ENCODE assay signal across 18 cellular contexts in genomic region chr11:61472282-61472681, GRCh38. TPM values are rescaled to one million over a fixed set of nuclear protein-coding genes. Genes with fewer than 3 reads are reported as not detected.
A peak's percentile ranks its signal among the peaks of the same experiment; 100 is the strongest.
DNase-seq lines count a peak whose midpoint lies in the region; ATAC-seq and TF ChIP-seq lines count a peak whose summit lies in the region.
"Had no signal": no experiment of that assay in that cellular context is flagged by ENCODE, and none has a peak within 500 bp of the region (broad histone marks: within the 10 kb centered on the region; RNA-seq: fewer than 3 reads in every experiment).

No MANE protein-coding gene starts in this region.

- H3K4me1 ChIP-seq in GM23248 (ENCODE audit: insufficient read depth) (peaks cover 35% of the 10 kb centered on the region), right cardiac atrium (ENCODE audit: control insufficient read depth, insufficient read depth, low read length) (no peaks in the 10 kb centered on the region), skeletal muscle tissue (ENCODE audit: control insufficient read depth in 3 of 3, insufficient read depth in 3 of 3, low read length in 3 of 3) (peaks cover 17 to 31% (median 18%) of the 10 kb centered on the region in 3 donors)

- DNase-seq in GM23248, result peak; percentile 71
- peak; percentile 88 to 93 (median 89) for DNase-seq in right cardiac atrium
- DNase-seq in NCI-H82 treated with DMSO at 0.1 percent for 48 hours (lab: John Stamatoyannopoulos, UW; ENCODE audit: unreplicated experiment), result no peak
- DNase-seq in activated effector memory CD4-positive, alpha-beta T cell treated with Interleukin-2 at 50 U/mL for 16 hours, result no peak
- DNase-seq in stimulated activated CD4-positive, alpha-beta T cell treated with anti-CD3 and anti-CD28 coated beads, Interleukin-4, amount 100 ng/mL, for 24 hours, result no peak
- DNase-seq: activated CD4-positive, alpha-beta memory T cell treated with anti-CD3 and anti-CD28 coated beads, Interleukin-2, amount 10 ng/mL, durations not matched to agents 7 days and 5 days; activated naive CD4-positive, alpha-beta T cell treated with anti-CD3 and anti-CD28 coated beads, Interleukin-2, amount 10 ng/mL, durations not matched to agents 7 days and 5 days; DMS153; glutamatergic neuron; mammary epithelial cell; NCI-H1092 treated with DMSO at 0.1 percent for 48 hours; T-helper 2 cell had no signal

- in situ Hi-C loops in GM23248 (cut with MboI), result loop anchor here (10.0 kb wide), 1 partner anchor 163 kb away; no protein-coding TSS in a partner anchor

- H3K9me2 ChIP-seq in GM23248 (ENCODE audit: insufficient read depth), result no peaks in the 10 kb centered on the region

- H3K27ac ChIP-seq in GM23248 (peak overlapping the region; percentile 96), right cardiac atrium (ENCODE audit: low read length) (peak overlapping the region; percentile 94), skeletal muscle tissue (ENCODE audit: low read depth, low read length) (peak overlapping the region; percentile 62)

- no peaks in the 10 kb centered on the region for H3K79me2 ChIP-seq in GM23248 (ENCODE audit: insufficient read depth)

- H3K9me3 ChIP-seq in GM23248 (ENCODE audit: low read depth) (no peaks in the 10 kb centered on the region), right cardiac atrium (ENCODE audit: control insufficient read depth, low read length) (no peaks in the 10 kb centered on the region), skeletal muscle tissue (ENCODE audit: control insufficient read depth in 3 of 3, low read length in 3 of 3) (no peaks in the 10 kb centered on the region)

- H3K36me3 ChIP-seq in GM23248 (ENCODE audit: low read depth) (no peaks in the 10 kb centered on the region), skeletal muscle tissue (ENCODE audit: control insufficient read depth in 3 of 3, insufficient read depth in 3 of 3, low read length in 3 of 3) (peaks cover 0 to 9% (median 4%) of the 10 kb centered on the region in 3 donors)

- WGBS in GM23248 (ENCODE audit: low coverage in 1 of 2, low lambda C conversion rate in 2 of 2, missing lambda C conversion rate in 2 of 2), 2 experiments, result 10 to 36% methylated on average over 5 of the region's 5 CpGs
- WGBS in right cardiac atrium, result 47% methylated on average over 5 of the region's 5 CpGs

- ATAC-seq in right cardiac atrium, result peak; percentile 82 to 83
- ATAC-seq in GM19467 (IDR thresholded peaks at IDR 0.05; ENCODE audit: unreplicated experiment), result no peak
- ATAC-seq: Panc1 had no signal

- peaks cover 0 to 3% (median 0%) of the 10 kb centered on the region in 5 experiments for H3K9me3 Mint-ChIP-seq in brain
- H3K9me3 Mint-ChIP-seq: activated CD4-positive, alpha-beta memory T cell treated with anti-CD3 and anti-CD28 coated beads, Interleukin-2, amount 10 ng/mL, durations not matched to agents 7 days and 5 days; activated naive CD4-positive, alpha-beta T cell treated with anti-CD3 and anti-CD28 coated beads, Interleukin-2, amount 10 ng/mL, durations not matched to agents 7 days and 5 days had no signal

- no peaks in the 10 kb centered on the region for H3K27me3 Mint-ChIP-seq in brain
- H3K27me3 Mint-ChIP-seq: activated CD4-positive, alpha-beta memory T cell treated with anti-CD3 and anti-CD28 coated beads, Interleukin-2, amount 10 ng/mL, durations not matched to agents 7 days and 5 days; activated naive CD4-positive, alpha-beta T cell treated with anti-CD3 and anti-CD28 coated beads, Interleukin-2, amount 10 ng/mL, durations not matched to agents 7 days and 5 days had no signal

- no peak for TF ChIP-seq CTCF in brain (conservative IDR thresholded peaks at IDR 0.05)

- peak overlapping the region in 4 of 5 experiments; percentile 91 to 99 (median 96) for H3K27ac Mint-ChIP-seq in brain
- H3K27ac Mint-ChIP-seq: activated CD4-positive, alpha-beta memory T cell treated with anti-CD3 and anti-CD28 coated beads, Interleukin-2, amount 10 ng/mL, durations not matched to agents 7 days and 5 days; activated naive CD4-positive, alpha-beta T cell treated with anti-CD3 and anti-CD28 coated beads, Interleukin-2, amount 10 ng/mL, durations not matched to agents 7 days and 5 days had no signal

- H3K9ac ChIP-seq in GM23248 (peak overlapping the region; percentile 82), skeletal muscle tissue (ENCODE audit: low read depth in 1 of 3, low read length in 3 of 3) (peak overlapping the region; percentile 17 to 48 (median 48))

- no peak overlapping the region for H3K4me3 Mint-ChIP-seq in brain
- H3K4me3 Mint-ChIP-seq: activated CD4-positive, alpha-beta memory T cell treated with anti-CD3 and anti-CD28 coated beads, Interleukin-2, amount 10 ng/mL, durations not matched to agents 7 days and 5 days; activated naive CD4-positive, alpha-beta T cell treated with anti-CD3 and anti-CD28 coated beads, Interleukin-2, amount 10 ng/mL, durations not matched to agents 7 days and 5 days had no signal

- intact Hi-C loops in right cardiac atrium (cut with DNase I), result loop anchor here in 1 of 4 donors (10.0 kb wide), 1 partner anchor 153 kb away; no protein-coding TSS in a partner anchor

- H3K4me2 ChIP-seq in GM23248 (ENCODE audit: unreplicated experiment), result peak overlapping the region; percentile 62

- H3F3A ChIP-seq in GM23248 (ENCODE audit: insufficient read depth), result peaks cover 26% of the 10 kb centered on the region

- H3K4me3 ChIP-seq in GM23248 (no peak overlapping the region), right cardiac atrium (ENCODE audit: low read length) (no peak overlapping the region), skeletal muscle tissue (ENCODE audit: low read length in 3 of 3) (peak overlapping the region in 1 of 3 donors; percentile 48)

- peaks cover 43% of the 10 kb centered on the region for H3K36me3 Mint-ChIP-seq in brain

- H3K27me3 ChIP-seq in GM23248 (replicated peaks; ENCODE audit: insufficient read depth), result no peaks in the 10 kb centered on the region
- no peaks in the 10 kb centered on the region for H3K27me3 ChIP-seq in right cardiac atrium (ENCODE audit: control insufficient read depth, insufficient read depth)
- H3K27me3 ChIP-seq in skeletal muscle tissue (ENCODE audit: control insufficient read depth in 3 of 3, insufficient read depth in 3 of 3, low read length in 3 of 3), result peaks cover 0 to 2% (median 0%) of the 10 kb centered on the region in 3 donors

- peak overlapping the region; percentile 62 for H2AFZ ChIP-seq in GM23248

- peaks cover 36% of the 10 kb centered on the region for H3K4me1 Mint-ChIP-seq in brain
- H3K4me1 Mint-ChIP-seq: activated naive CD4-positive, alpha-beta T cell treated with anti-CD3 and anti-CD28 coated beads, Interleukin-2, amount 10 ng/mL, durations not matched to agents 7 days and 5 days had no signal

- H4K20me1 ChIP-seq in GM23248 (ENCODE audit: insufficient read depth), result no peaks in the 10 kb centered on the region

RNA-seq across cellular contexts. Expression of gene LRRC10B, which starts 36.3 kb away (rescaled TPM):
- 0.43 TPM in 1 of 2 replicates, not detected in the other for total RNA-seq in GM23248 (2014; rRNA removed; shearing (Covaris generic))
- polyA plus RNA-seq in GM23248 (2016; fragmentation: Nextera tagmentation; extraction: Ambion mirVana) (not detected in 2 replicates), brain (ENCODE audit: insufficient read depth, low read depth, low replicate concordance) (5.1 TPM), right cardiac atrium (0.57 TPM)
- total RNA-seq in right cardiac atrium (under 1 TPM; 0.09 to 0.86 (median 0.68) TPM), skeletal muscle tissue (not detected)
- total RNA-seq: H4 had no signal
- polyA plus RNA-seq: AG04450 had no signal

RNA-seq across cellular contexts. Expression of gene SDHAF2, which starts 42.4 kb away (rescaled TPM):
- 19.5 and 32.5 TPM in 2 replicates for total RNA-seq in GM23248 (2014; rRNA removed; shearing (Covaris generic))
- polyA plus RNA-seq in GM23248 (2016; fragmentation: Nextera tagmentation; extraction: Ambion mirVana) (59.5 and 60.6 TPM in 2 replicates), brain (ENCODE audit: insufficient read depth, low read depth, low replicate concordance) (48.2 TPM), right cardiac atrium (57.8 TPM)
- total RNA-seq in right cardiac atrium (10 to 100 TPM; 32.9 to 41.2 (median 33.3) TPM), skeletal muscle tissue (63.2 TPM)

RNA-seq across cellular contexts. Expression of gene CPSF7, which starts 42.5 kb away (rescaled TPM):
- 27.1 and 31.2 TPM in 2 replicates for total RNA-seq in GM23248 (2014; rRNA removed; shearing (Covaris generic))
- polyA plus RNA-seq in GM23248 (2016; fragmentation: Nextera tagmentation; extraction: Ambion mirVana) (38.2 and 42.3 TPM in 2 replicates), brain (ENCODE audit: insufficient read depth, low read depth, low replicate concordance) (94.7 TPM), right cardiac atrium (26.0 TPM)
- total RNA-seq in right cardiac atrium (10 to 100 TPM; 40.8 to 49.2 (median 43.5) TPM), skeletal muscle tissue (17.7 TPM)

Comparison
In these comparisons a context has a peak if more than half of its experiments do, and no peak if none do; other contexts are left out.
1. DNase-seq: peak in GM23248 (single experiment) and right cardiac atrium (3 of 3); none in NCI-H82 treated with DMSO at 0.1 percent for 48 hours (single experiment), activated effector memory CD4-positive, alpha-beta T cell treated with Interleukin-2 at 50 U/mL for 16 hours (single experiment) and stimulated activated CD4-positive, alpha-beta T cell treated with anti-CD3 and anti-CD28 coated beads, Interleukin-4, amount 100 ng/mL, for 24 hours (single experiment).
2. Peak in every context shown above with its lines, with median percentiles within 50 percentile points of each other: H3K27ac ChIP-seq.